In the genomic region with DNA sequence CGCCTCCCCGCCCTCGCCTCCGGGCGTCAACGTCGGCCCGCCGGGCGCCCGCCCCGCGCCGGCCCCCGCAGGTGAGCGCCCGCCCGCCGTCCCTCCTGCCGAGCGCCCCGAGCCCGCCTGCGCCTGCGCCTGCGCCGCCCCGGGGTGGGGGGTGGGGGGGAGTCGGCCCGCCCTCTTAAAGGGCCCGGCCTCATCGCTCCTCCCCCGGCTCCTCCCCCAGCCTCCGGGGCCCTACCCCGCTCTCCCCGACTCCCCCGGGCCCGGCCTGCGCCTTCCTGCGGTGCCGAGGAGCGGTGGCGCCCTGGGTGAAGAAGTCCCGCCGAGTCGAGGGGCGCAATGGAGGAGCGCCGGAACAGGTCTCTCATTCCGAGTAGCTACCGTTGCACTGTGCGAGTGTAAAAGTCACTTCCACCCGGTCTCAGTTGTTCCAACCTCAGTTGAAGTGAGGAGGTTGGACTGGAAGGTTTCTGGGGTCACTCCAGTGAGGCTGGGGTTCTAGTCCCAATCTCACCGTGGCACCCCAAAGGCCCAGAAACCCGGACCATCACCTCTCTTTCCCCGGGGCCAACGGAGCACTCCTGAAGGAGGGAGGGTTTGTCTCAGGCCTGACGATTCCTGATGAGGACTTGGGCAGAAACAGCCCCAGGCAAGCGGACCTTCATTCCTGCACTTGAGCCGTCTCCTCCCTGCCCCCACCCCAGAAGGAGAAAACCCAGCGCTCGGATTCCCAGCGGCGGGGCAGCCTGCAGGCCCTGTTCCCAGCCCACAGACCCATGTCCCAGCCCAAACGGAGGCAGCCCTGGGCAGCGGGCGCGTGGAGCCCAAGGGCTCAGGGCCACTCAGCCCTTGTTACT, we compare ENCODE assay signal across 8 cellular contexts. TPM values are rescaled to one million over a fixed set of nuclear protein-coding genes. Genes with fewer than 3 reads are reported as not detected.
A peak's percentile ranks its signal among the peaks of the same experiment; 100 is the strongest.
DNase-seq lines count a peak whose midpoint lies in the region; ATAC-seq and TF ChIP-seq lines count a peak whose summit lies in the region.

No MANE protein-coding gene starts in this region.

- H3K4me1 ChIP-seq in Panc1 (ENCODE audit: control insufficient read depth, insufficient read depth, low read length): peaks cover 52% of the 10 kb centered on the region

- H3K36me3 ChIP-seq in Panc1 (ENCODE audit: control insufficient read depth, insufficient read depth, low read length): no peaks in the 10 kb centered on the region

- no peak overlapping the region for H3K27ac Mint-ChIP-seq in Calu3 (ENCODE audit: unreplicated experiment)
- H3K27ac Mint-ChIP-seq in activated T-helper 2 cell treated with anti-CD3 and anti-CD28 coated beads, Interferon-gamma antibody, Interleukin-2, Interleukin-4, amounts not matched to agents 10 μg/mL and 5 μg/mL and 100 μg/mL, durations not matched to agents 14 hours and 24 hours and 36 hours: peak overlapping the region; percentile 70
- H3K27ac Mint-ChIP-seq in natural killer cell treated with Interleukin-12 subunit alpha and Interleukin-12 subunit beta and Interleukin-15 and Interleukin-18, amount 100 ng/mL, for 72 hours: peak overlapping the region in 1 of 2 donors; percentile 53

- DNase-seq in Calu3 (peak; percentile 83), KBM-7 (peak; percentile 73), Panc1 (ENCODE audit: low read depth, low spot score) (no peak), fibroblast of peridontal ligament (ENCODE audit: extremely low read depth) (peak; percentile 47)
- peak; percentile 84 for DNase-seq in activated T-helper 2 cell treated with anti-CD3 and anti-CD28 coated beads, Interferon-gamma antibody, Interleukin-2, Interleukin-4, amounts not matched to agents 10 μg/mL and 5 μg/mL and 100 μg/mL, durations not matched to agents 14 hours and 24 hours and 36 hours (ENCODE audit: low spot score)
- peak; percentile 92 for DNase-seq in natural killer cell treated with Interleukin-12 subunit alpha and Interleukin-12 subunit beta and Interleukin-15 and Interleukin-18, amount 100 ng/mL, for 72 hours (ENCODE audit: low spot score)
- peak; percentile 91 for DNase-seq in stimulated activated naive CD8-positive, alpha-beta T cell treated with anti-CD3 and anti-CD28 coated beads, Interleukin-15, Interleukin-2, amounts not matched to agents 100 U/mL and 50 U/mL, for 24 hours

- no peaks in the 10 kb centered on the region for H3K9me3 ChIP-seq in Panc1 (ENCODE audit: control insufficient read depth, insufficient read depth, low read depth, low read length)

- H3K4me3 Mint-ChIP-seq in Calu3 (ENCODE audit: low read depth, unreplicated experiment): peak overlapping the region; percentile 82
- peak overlapping the region; percentile 57 for H3K4me3 Mint-ChIP-seq in activated T-helper 2 cell treated with anti-CD3 and anti-CD28 coated beads, Interferon-gamma antibody, Interleukin-2, Interleukin-4, amounts not matched to agents 10 μg/mL and 5 μg/mL and 100 μg/mL, durations not matched to agents 14 hours and 24 hours and 36 hours (ENCODE audit: low read depth)
- peak overlapping the region; percentile 48 for H3K4me3 Mint-ChIP-seq in natural killer cell treated with Interleukin-12 subunit alpha and Interleukin-12 subunit beta and Interleukin-15 and Interleukin-18, amount 100 ng/mL, for 72 hours

- peaks cover 38% of the 10 kb centered on the region for H3K4me1 Mint-ChIP-seq in Calu3 (ENCODE audit: low read depth, unreplicated experiment)
- H3K4me1 Mint-ChIP-seq in activated T-helper 2 cell treated with anti-CD3 and anti-CD28 coated beads, Interferon-gamma antibody, Interleukin-2, Interleukin-4, amounts not matched to agents 10 μg/mL and 5 μg/mL and 100 μg/mL, durations not matched to agents 14 hours and 24 hours and 36 hours (ENCODE audit: low read depth): peaks cover 32% of the 10 kb centered on the region
- peaks cover 34 to 36% of the 10 kb centered on the region in 2 donors for H3K4me1 Mint-ChIP-seq in natural killer cell treated with Interleukin-12 subunit alpha and Interleukin-12 subunit beta and Interleukin-15 and Interleukin-18, amount 100 ng/mL, for 72 hours (ENCODE audit: low read depth in 2 of 2)

- H3K36me3 Mint-ChIP-seq in Calu3 (ENCODE audit: insufficient read depth, unreplicated experiment): peaks cover 21% of the 10 kb centered on the region
- peaks cover 25% of the 10 kb centered on the region for H3K36me3 Mint-ChIP-seq in activated T-helper 2 cell treated with anti-CD3 and anti-CD28 coated beads, Interferon-gamma antibody, Interleukin-2, Interleukin-4, amounts not matched to agents 10 μg/mL and 5 μg/mL and 100 μg/mL, durations not matched to agents 14 hours and 24 hours and 36 hours (ENCODE audit: low read depth)
- no peaks in the 10 kb centered on the region for H3K36me3 Mint-ChIP-seq in natural killer cell treated with Interleukin-12 subunit alpha and Interleukin-12 subunit beta and Interleukin-15 and Interleukin-18, amount 100 ng/mL, for 72 hours

- H3K27ac ChIP-seq in Panc1 (ENCODE audit: low read length): peak overlapping the region; percentile 92

- H3K27me3 Mint-ChIP-seq in Calu3 (ENCODE audit: unreplicated experiment): no peaks in the 10 kb centered on the region
- H3K27me3 Mint-ChIP-seq in activated T-helper 2 cell treated with anti-CD3 and anti-CD28 coated beads, Interferon-gamma antibody, Interleukin-2, Interleukin-4, amounts not matched to agents 10 μg/mL and 5 μg/mL and 100 μg/mL, durations not matched to agents 14 hours and 24 hours and 36 hours (ENCODE audit: low read depth): no peaks in the 10 kb centered on the region
- no peaks in the 10 kb centered on the region for H3K27me3 Mint-ChIP-seq in natural killer cell treated with Interleukin-12 subunit alpha and Interleukin-12 subunit beta and Interleukin-15 and Interleukin-18, amount 100 ng/mL, for 72 hours

- POLR2A ChIA-PET in Panc1 (lab: Charles Lee): interaction anchor here (0.6 kb wide), 1 partner anchor 1805 kb away, joined by 6 read pairs; no protein-coding TSS in a partner anchor

- H3K9me3 Mint-ChIP-seq in Calu3 (ENCODE audit: low read depth, unreplicated experiment): no peaks in the 10 kb centered on the region
- H3K9me3 Mint-ChIP-seq in activated T-helper 2 cell treated with anti-CD3 and anti-CD28 coated beads, Interferon-gamma antibody, Interleukin-2, Interleukin-4, amounts not matched to agents 10 μg/mL and 5 μg/mL and 100 μg/mL, durations not matched to agents 14 hours and 24 hours and 36 hours: no peaks in the 10 kb centered on the region
- no peaks in the 10 kb centered on the region for H3K9me3 Mint-ChIP-seq in natural killer cell treated with Interleukin-12 subunit alpha and Interleukin-12 subunit beta and Interleukin-15 and Interleukin-18, amount 100 ng/mL, for 72 hours

- no peak for TF ChIP-seq CTCF in Calu3 (IDR thresholded peaks at IDR 0.05; ENCODE audit: unreplicated experiment)
- TF ChIP-seq CTCF in Panc1 (IDR thresholded peaks at IDR 0.05): no peak

- no peaks in the 10 kb centered on the region for H3K27me3 ChIP-seq in Panc1 (ENCODE audit: control insufficient read depth, insufficient read depth, low read length)

- peak; percentile 39 for ATAC-seq in GM21529 (IDR thresholded peaks at IDR 0.05; ENCODE audit: unreplicated experiment)
- peak; percentile 77 for ATAC-seq in Panc1
- ATAC-seq in natural killer cell treated with Interleukin-12 subunit alpha and Interleukin-12 subunit beta and Interleukin-15 and Interleukin-18, amount 100 ng/mL, for 72 hours: peak; percentile 86 to 89
- ATAC-seq in stimulated activated naive CD8-positive, alpha-beta T cell treated with anti-CD3 and anti-CD28 coated beads, Interleukin-15, Interleukin-2, amounts not matched to agents 100 U/mL and 50 U/mL, for 24 hours: peak; percentile 72

- intact Hi-C loops in Calu3 (cut with micrococcal nuclease; ENCODE audit: unreplicated experiment): no loop called here
- intact Hi-C loops in Panc1 (cut with micrococcal nuclease; ENCODE audit: unreplicated experiment): no loop called here
- intact Hi-C loops in activated T-helper 2 cell treated with anti-CD3 and anti-CD28 coated beads, Interferon-gamma antibody, Interleukin-2, Interleukin-4, amounts not matched to agents 10 μg/mL and 5 μg/mL and 100 μg/mL, durations not matched to agents 14 hours and 24 hours and 36 hours (cut with micrococcal nuclease): loop anchor here (5.0 kb wide), 3 partner anchors 42 to 468 kb away; a partner anchor contains a TSS

- CTCF ChIA-PET in Calu3 (lab: Charles Lee) (interaction anchor here (2.4 kb wide), 1 partner anchor 15 kb away, joined by 7 read pairs; no protein-coding TSS in a partner anchor), Panc1 (lab: Charles Lee) (interaction anchor here (1.6 kb wide), 1 partner anchor 15 kb away, joined by 6 read pairs; no protein-coding TSS in a partner anchor)

- peak overlapping the region; percentile 44 to 71 for H3K4me3 ChIP-seq in Panc1 (ENCODE audit: low read depth in 2 of 2, low read length in 2 of 2)

- in situ Hi-C loops in KBM-7 (cut with MboI; ENCODE audit: low pct_unique_long_range_greater_than_20kb, low sequenced_read_pairs) (no loop called here), Panc1 (cut with HindIII; ENCODE audit: low pct_unique_long_range_greater_than_20kb, low sequenced_read_pairs) (no loop called here)

- BruUV-seq in Calu3 (replicated peaks; lab: Mats Ljungman, UMichigan) (no TSS peak), Panc1 (replicated peaks; lab: Mats Ljungman, UMichigan) (no TSS peak)

RNA-seq across cellular contexts. Expression of a gene that starts 1.5 kb away (rescaled TPM):
- total RNA-seq in Calu3 (2022) (50.4 and 53.0 TPM in 2 replicates), Panc1 (2021; ENCODE audit: unreplicated experiment) (72.3 TPM)
- polyA plus RNA-seq in Panc1 (2012; ENCODE audit: insufficient read length): 89.5 TPM
- 122 and 123 TPM in 2 replicates for total RNA-seq in activated T-helper 2 cell treated with anti-CD3 and anti-CD28 coated beads, Interferon-gamma antibody, Interleukin-2, Interleukin-4, amounts not matched to agents 10 μg/mL and 5 μg/mL and 100 μg/mL, durations not matched to agents 14 hours and 24 hours and 36 hours
- 100 to 1,000 TPM in 1 of 2 donors, 10 to 100 TPM in 1; 63.5 to 116 TPM for total RNA-seq in natural killer cell treated with Interleukin-12 subunit alpha and Interleukin-12 subunit beta and Interleukin-15 and Interleukin-18, amount 100 ng/mL, for 72 hours
